15 cellular contexts compared by ENCODE assay signal in the genomic region with DNA sequence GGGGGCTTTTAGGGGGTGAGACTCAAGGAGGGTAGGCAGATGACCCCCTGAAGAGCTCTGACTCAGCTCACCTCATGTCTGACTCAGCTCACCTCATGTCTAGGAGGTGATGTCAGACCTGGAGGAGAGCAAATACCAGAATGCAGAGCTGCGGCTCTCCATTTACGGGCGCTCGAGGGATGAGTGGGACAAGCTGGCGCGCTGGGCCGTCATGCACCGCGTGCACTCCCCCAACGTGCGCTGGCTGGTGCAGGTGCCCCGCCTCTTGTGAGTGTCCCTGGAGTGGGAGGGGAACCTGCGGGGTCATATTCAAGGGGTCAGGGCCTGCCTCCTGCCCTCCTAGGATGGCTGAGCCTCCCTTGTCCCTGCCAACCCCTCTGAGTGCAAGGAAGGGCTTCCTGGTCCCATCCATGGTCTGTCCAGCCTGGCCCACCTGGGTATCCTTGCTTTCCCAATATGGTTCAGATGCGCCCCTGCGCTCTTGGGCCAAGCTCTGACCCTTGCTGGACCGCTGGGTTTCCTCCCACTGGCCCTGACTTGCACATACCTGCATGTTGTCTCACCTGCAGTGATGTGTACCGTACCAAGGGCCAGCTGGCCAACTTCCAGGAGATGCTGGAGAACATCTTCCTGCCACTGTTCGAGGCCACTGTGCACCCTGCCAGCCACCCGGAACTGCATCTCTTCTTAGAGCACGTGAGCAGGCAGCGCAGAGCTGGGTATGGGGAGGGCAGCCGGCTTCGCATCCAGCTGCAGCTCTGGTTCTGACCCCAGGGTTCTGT. TPM values are rescaled to one million over a fixed set of nuclear protein-coding genes. Genes with fewer than 3 reads are reported as not detected.
DNase-seq lines count a peak whose midpoint lies in the region; FAIRE-seq and TF ChIP-seq lines count a peak whose summit lies in the region.
"Had no signal": no experiment of that assay in that cellular context is flagged by ENCODE, and none has a peak within 500 bp of the region (broad histone marks: within the 10 kb centered on the region; RNA-seq: fewer than 3 reads in every experiment).

No MANE protein-coding gene starts in this region.

- H4K91ac ChIP-seq in mesenchymal stem cell (ENCODE audit: low read length) = no peak overlapping the region

- H3K27ac ChIP-seq in mesenchymal stem cell (ENCODE audit: low read length, poor library complexity, severe bottlenecking) (peak overlapping the region; percentile 85), coronary artery (no peak overlapping the region), small intestine (ENCODE audit: low read depth in 1 of 2, low read length in 1 of 2) (no peak overlapping the region)
- H3K27ac ChIP-seq: SJCRH30, VCaP had no signal

- no peak overlapping the region for H2BK15ac ChIP-seq in mesenchymal stem cell (ENCODE audit: low read depth, poor library complexity, severe bottlenecking)

- no peaks in the 10 kb centered on the region for H3K9me3 ChIP-seq in mesenchymal stem cell (ENCODE audit: control insufficient read depth, low read length)
- H3K9me3 ChIP-seq in small intestine (ENCODE audit: control insufficient read depth, low read depth) = no peaks in the 10 kb centered on the region
- H3K9me3 ChIP-seq: SJCRH30 had no signal

- H3K23ac ChIP-seq in mesenchymal stem cell (ENCODE audit: low read length in 2 of 2) = no peak overlapping the region

- no peak overlapping the region for H2AFZ ChIP-seq in mesenchymal stem cell (ENCODE audit: low read depth, low read length)

- no peak for TF ChIP-seq RAD21 in Ishikawa (IDR thresholded peaks at IDR 0.05; ENCODE audit: low read depth)

- DNase-seq in NCI-H2029 (lab: John Stamatoyannopoulos, UW) (peak; percentile 24), NCI-H2029 treated with DMSO at 0.1 percent for 48 hours (lab: John Stamatoyannopoulos, UW) (no peak), choroid plexus epithelial cell (ENCODE audit: low read depth) (peak; percentile 56), mesenchymal stem cell (no peak), coronary artery (ENCODE audit: low spot score) (no peak), small intestine (no peak)
- no peak for DNase-seq in central memory CD4-positive, alpha-beta T cell
- DNase-seq: 8988T; CD4-positive, alpha-beta T cell; NCI-H2081; SJCRH30; stimulated activated naive CD8-positive, alpha-beta T cell treated with anti-CD3 and anti-CD28 coated beads, Interleukin-15, Interleukin-2, amounts not matched to agents 100 U/mL and 50 U/mL, for 24 hours had no signal

- peak overlapping the region; percentile 22 for H2AK5ac ChIP-seq in mesenchymal stem cell (ENCODE audit: low read length, severe bottlenecking)

- 86% methylated on average over 23 of the region's 23 CpGs for WGBS in mesenchymal stem cell
- WGBS in small intestine, 3 donors = 84 to 89% (median 87%) methylated on average over 23 of the region's 23 CpGs

- peaks cover 50% of the 10 kb centered on the region for H3K4me1 ChIP-seq in mesenchymal stem cell (ENCODE audit: control insufficient read depth, insufficient read depth, low read depth, low read length)
- H3K4me1 ChIP-seq in small intestine (ENCODE audit: control insufficient read depth in 2 of 2, insufficient read depth in 1 of 2, low read depth in 1 of 2, low read length in 1 of 2) = peaks cover 0 to 7% of the 10 kb centered on the region in 2 donors

- peaks cover 38% of the 10 kb centered on the region for H3K79me1 ChIP-seq in mesenchymal stem cell (replicated peaks; ENCODE audit: low read length, poor library complexity, severe bottlenecking)

- H3K36me3 ChIP-seq in mesenchymal stem cell (ENCODE audit: control insufficient read depth in 1 of 2, insufficient read depth in 2 of 2, low read depth in 1 of 2, low read length in 2 of 2) (peaks cover 63 to 85% of the 10 kb centered on the region in 2 experiments), small intestine (ENCODE audit: control insufficient read depth in 2 of 2, insufficient read depth in 2 of 2, low read length in 2 of 2) (peaks cover 13 to 14% of the 10 kb centered on the region in 2 donors)

- no peak for TF ChIP-seq CTCF in choroid plexus epithelial cell (conservative IDR thresholded peaks at IDR 0.05; ENCODE audit: low read depth, low read length)
- no peak for TF ChIP-seq CTCF in coronary artery (IDR thresholded peaks at IDR 0.05)

- H2BK120ac ChIP-seq in mesenchymal stem cell (ENCODE audit: low read depth, low read length) = no peak overlapping the region

- TF ChIP-seq EP300 in Ishikawa (IDR thresholded peaks at IDR 0.05; ENCODE audit: borderline replicate concordance) = 0 out of 2 replicates have a peak, but pooled peaks have one; percentile 14

- no peak overlapping the region for H3K4ac ChIP-seq in mesenchymal stem cell (ENCODE audit: low read depth in 1 of 2, low read length in 2 of 2)

- H3K9ac ChIP-seq in mesenchymal stem cell (ENCODE audit: low read length) = no peak overlapping the region

- no peak overlapping the region for H2BK5ac ChIP-seq in mesenchymal stem cell (ENCODE audit: low read depth, low read length, poor library complexity, severe bottlenecking)

- FAIRE-seq in small intestine (lab: Jason Lieb, UNC) = no peak
- FAIRE-seq: G401.6 had no signal

- H3K27me3 ChIP-seq in mesenchymal stem cell (ENCODE audit: control insufficient read depth in 1 of 2, insufficient read depth in 1 of 2, low read length in 2 of 2) = no peaks in the 10 kb centered on the region
- H3K27me3 ChIP-seq in small intestine (ENCODE audit: control insufficient read depth in 2 of 2, insufficient read depth in 2 of 2, low read length in 2 of 2) = no peaks in the 10 kb centered on the region
- H3K27me3 ChIP-seq: SJCRH30 had no signal

- no peak overlapping the region for H3K4me2 ChIP-seq in mesenchymal stem cell (ENCODE audit: low read length, poor library complexity, severe bottlenecking)

- H4K8ac ChIP-seq in mesenchymal stem cell (ENCODE audit: low read length) = no peak overlapping the region

- H2BK12ac ChIP-seq in mesenchymal stem cell (ENCODE audit: low read length in 2 of 2) = no peak overlapping the region

- H3K4me3 ChIP-seq in choroid plexus epithelial cell (ENCODE audit: low read depth, low read length) (no peak overlapping the region), mesenchymal stem cell (ENCODE audit: insufficient read depth in 1 of 2, low read depth in 1 of 2, low read length in 2 of 2) (no peak overlapping the region), coronary artery (no peak overlapping the region), small intestine (ENCODE audit: low read depth in 1 of 2, low read length in 2 of 2) (no peak overlapping the region)
- H3K4me3 ChIP-seq: SJCRH30 had no signal

- H3K18ac ChIP-seq in mesenchymal stem cell (ENCODE audit: low read depth in 1 of 2, low read length in 2 of 2) = no peak overlapping the region

- H3K14ac ChIP-seq in mesenchymal stem cell (ENCODE audit: low read length in 2 of 2) = no peak overlapping the region

TF ChIP-seq in Ishikawa, 13 proteins besides CTCF, POLR2A, EP300 and RAD21:
- TF ChIP-seq MAX (IDR thresholded peaks at IDR 0.05) (0 out of 2 replicates have a peak, but pooled peaks have one; percentile 2), TCF12 (IDR thresholded peaks at IDR 0.05; ENCODE audit: low read depth) (no peak)
TF ChIP-seq in Ishikawa: peak in this region for 1.

RNA-seq across cellular contexts. Expression of gene AMPD2, which starts 9.1 kb away (rescaled TPM):
- 61.6 TPM for polyA plus RNA-seq in mesenchymal stem cell (2013, experiment 1 of 2)
- 55.5 TPM for polyA plus RNA-seq in mesenchymal stem cell (2013, experiment 2 of 2)
- 10 to 100 TPM; 25.9 to 38.3 (median 32.0) TPM for polyA plus RNA-seq in small intestine

RNA-seq across cellular contexts. Expression of gene GNAT2, which starts 9.3 kb away (rescaled TPM):
- 0.08 TPM for polyA plus RNA-seq in mesenchymal stem cell (2013, experiment 1 of 2)
- polyA plus RNA-seq in mesenchymal stem cell (2013, experiment 2 of 2) = 0.26 TPM
- polyA plus RNA-seq in small intestine = under 1 TPM in 1 of 3 donors, not detected in 2; 0.28 TPM

RNA-seq across cellular contexts. Expression of gene GSTM4, which starts 27.2 kb away (rescaled TPM):
- polyA plus RNA-seq in mesenchymal stem cell (2013, experiment 1 of 2) = 32.2 TPM
- polyA plus RNA-seq in mesenchymal stem cell (2013, experiment 2 of 2) = 30.4 TPM
- 100 to 1,000 TPM; 194 to 316 (median 217) TPM for polyA plus RNA-seq in small intestine

RNA-seq across cellular contexts. Expression of gene GSTM2, which starts 39.1 kb away (rescaled TPM):
- polyA plus RNA-seq in mesenchymal stem cell (2013, experiment 1 of 2) = 75.2 TPM
- 70.3 TPM for polyA plus RNA-seq in mesenchymal stem cell (2013, experiment 2 of 2)
- polyA plus RNA-seq in small intestine = 10 to 100 TPM; 29.4 to 66.2 (median 42.2) TPM

RNA-seq across cellular contexts. Expression of gene GSTM1, which starts 58.9 kb away (rescaled TPM):
- polyA plus RNA-seq in mesenchymal stem cell (2013, experiment 1 of 2) = 33.6 TPM
- polyA plus RNA-seq in mesenchymal stem cell (2013, experiment 2 of 2) = 34.4 TPM
- polyA plus RNA-seq in small intestine = 100 to 1,000 TPM in 2 of 3 donors, 1 to 10 TPM in 1; 2.7 to 175 (median 101) TPM

Comparison
In these comparisons a context has a peak if more than half of its experiments do, and no peak if none do; other contexts are left out.
1. DNase-seq: peak in NCI-H2029 (single experiment) and choroid plexus epithelial cell (single experiment); none in NCI-H2029 treated with DMSO at 0.1 percent for 48 hours (single experiment), mesenchymal stem cell (single experiment), coronary artery (single experiment), small intestine (single experiment) and central memory CD4-positive, alpha-beta T cell (single experiment).